Comparison of ENCODE assay signal across 13 cellular contexts in the genomic region with DNA sequence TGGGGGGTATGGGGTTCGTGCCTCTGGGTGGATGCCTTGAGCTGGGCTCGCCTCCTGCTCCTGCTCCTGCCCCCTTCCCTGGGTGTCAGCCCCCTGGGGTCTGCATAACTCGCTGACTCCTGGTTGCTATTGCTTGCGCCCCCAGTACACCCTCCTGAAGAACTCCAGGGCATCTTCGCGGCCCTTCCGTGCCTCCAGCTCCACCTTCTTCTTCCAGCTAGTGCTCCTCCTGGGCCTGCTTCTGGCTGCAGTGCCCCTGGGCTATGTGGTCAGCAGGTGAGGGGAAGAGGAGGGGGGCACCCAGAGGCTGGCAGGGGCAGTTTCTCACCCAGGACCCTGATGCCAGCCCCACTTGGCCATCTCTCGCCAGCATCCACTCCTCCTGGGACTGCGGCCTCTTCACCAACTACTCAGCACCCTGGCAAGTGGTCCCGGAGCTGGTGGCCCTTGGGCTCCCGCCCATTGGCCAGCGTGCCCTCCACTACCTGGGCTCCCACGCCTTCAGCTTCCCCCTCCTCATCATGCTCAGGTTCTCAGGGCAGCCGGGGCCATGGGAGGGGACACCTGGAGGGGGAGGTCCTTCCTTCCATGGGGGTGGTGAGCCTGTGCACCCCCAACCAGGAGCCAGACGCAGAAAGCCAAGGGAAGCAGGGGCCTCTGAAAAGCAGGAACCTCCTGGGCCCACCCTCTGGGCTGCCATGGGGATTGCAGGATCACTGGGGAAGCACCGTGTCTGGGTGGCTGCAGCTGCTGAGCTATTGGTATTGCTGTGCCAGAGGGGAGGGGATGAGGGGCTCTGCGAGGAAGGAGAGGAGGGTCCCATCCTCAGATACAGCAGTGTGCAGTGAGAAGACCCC. TPM values are rescaled to one million over a fixed set of nuclear protein-coding genes. Genes with fewer than 3 reads are reported as not detected.
DNase-seq lines count a peak whose midpoint lies in the region; ATAC-seq, FAIRE-seq and TF ChIP-seq lines count a peak whose summit lies in the region.
"Had no signal": no experiment of that assay in that cellular context is flagged by ENCODE, and none has a peak within 500 bp of the region (broad histone marks: within the 10 kb centered on the region; RNA-seq: fewer than 3 reads in every experiment).

No MANE protein-coding gene starts in this region.

- no peak overlapping the region for H3K14ac ChIP-seq in IMR-90 (replicated peaks; ENCODE audit: low read depth, low read length)

- H3K9me3 Mint-ChIP-seq in activated CD4-positive, alpha-beta T cell treated with anti-CD3 and anti-CD28 coated beads, Interleukin-2, amount 10 ng/mL, durations not matched to agents 24 days and 14 days: no peaks in the 10 kb centered on the region
- H3K9me3 Mint-ChIP-seq in nephron progenitor cell: no peaks in the 10 kb centered on the region

- intact Hi-C loops in activated CD4-positive, alpha-beta T cell treated with anti-CD3 and anti-CD28 coated beads, Interleukin-2, amount 10 ng/mL, durations not matched to agents 24 days and 14 days (cut with micrococcal nuclease): no loop called here
- intact Hi-C loops in IMR-90 (cut with micrococcal nuclease): no loop called here
- intact Hi-C loops in GM12878 (cut with micrococcal nuclease; ENCODE audit: unreplicated experiment): no loop called here

- no peak overlapping the region for H3K4ac ChIP-seq in IMR-90 (ENCODE audit: low read depth, low read length)

- peak overlapping the region; percentile 60 for H3K27ac Mint-ChIP-seq in activated CD4-positive, alpha-beta T cell treated with anti-CD3 and anti-CD28 coated beads, Interleukin-2, amount 10 ng/mL, durations not matched to agents 24 days and 14 days
- H3K27ac Mint-ChIP-seq in nephron progenitor cell: no peak overlapping the region

- H3K9me3 ChIP-seq in IMR-90 (ENCODE audit: control insufficient read depth, insufficient read depth, low read length): no peaks in the 10 kb centered on the region
- no peaks in the 10 kb centered on the region for H3K9me3 ChIP-seq in GM12878 (replicated peaks; ENCODE audit: control insufficient read depth, insufficient read depth, low read length)
- no peaks in the 10 kb centered on the region for H3K9me3 ChIP-seq in osteoblast (ENCODE audit: low read depth, low read length)
- H3K9me3 ChIP-seq: SK-N-SH, stomach had no signal

- no peaks in the 10 kb centered on the region for H3K9me1 ChIP-seq in IMR-90 (ENCODE audit: insufficient read depth, low read length)

- H3K36me3 ChIP-seq in IMR-90 (ENCODE audit: control insufficient read depth, insufficient read depth, low read length) (no peaks in the 10 kb centered on the region), GM12878 (ENCODE audit: control insufficient read depth in 2 of 2, insufficient read depth in 2 of 2, low read length in 1 of 2) (peaks cover 16 to 17% of the 10 kb centered on the region in 2 experiments; a peak in 3 of 4 replicates), osteoblast (ENCODE audit: insufficient read depth, low read length) (no peaks in the 10 kb centered on the region)

- H3K23ac ChIP-seq in IMR-90 (ENCODE audit: low read depth, low read length): no peak overlapping the region

- in situ Hi-C loops in IMR-90 (cut with MboI; ENCODE audit: low sequenced_read_pairs) (no loop called here), GM12878 (cut with MboI) (no loop called here)

- no peak overlapping the region for H4K5ac ChIP-seq in IMR-90 (ENCODE audit: low read depth, low read length)

- H2AK9ac ChIP-seq in IMR-90 (replicated peaks; ENCODE audit: low read depth, low read length, poor library complexity): no peak overlapping the region

- peak; percentile 62 for DNase-seq in activated CD4-positive, alpha-beta T cell treated with anti-CD3 and anti-CD28 coated beads, Interleukin-2, amount 10 ng/mL, durations not matched to agents 24 days and 14 days
- no peak for DNase-seq in activated CD4-positive, alpha-beta T cell treated with anti-CD3 and anti-CD28 coated beads for 1 hour
- DNase-seq in IMR-90: no peak
- no peak for DNase-seq in GM12878 (ENCODE audit: low read depth, low spot score)
- peak; percentile 83 for DNase-seq in osteoblast (ENCODE audit: insufficient read length, low spot score, missing footprints)
- DNase-seq in amygdala (lab: John Stamatoyannopoulos, UW): no peak
- no peak for DNase-seq in GM10266 (ENCODE audit: extremely low spot score)
- DNase-seq in nephron progenitor cell: no peak
- DNase-seq: activated CD4-positive, CD25-positive, alpha-beta regulatory T cell treated with anti-CD3 and anti-CD28 coated beads, Interleukin-2, amount 50 U/mL, for 72 hours; SK-N-SH; stomach had no signal

- H3K27ac ChIP-seq in IMR-90 (ENCODE audit: insufficient read depth, low read length): no peak overlapping the region
- peak overlapping the region; percentile 13; the same call in 1 of the 2 replicates for H3K27ac ChIP-seq in GM12878 (ENCODE audit: control insufficient read depth, insufficient read depth)
- H3K27ac ChIP-seq in osteoblast (ENCODE audit: low read depth, low read length): no peak overlapping the region

- no peak overlapping the region for H2BK5ac ChIP-seq in IMR-90 (ENCODE audit: low read depth, low read length, poor library complexity, severe bottlenecking)

- H3K4me3 ChIP-seq in IMR-90 (ENCODE audit: insufficient read depth, low read depth, low read length): no peak overlapping the region
- no peak overlapping the region for H3K4me3 ChIP-seq in GM12878
- no peak overlapping the region for H3K4me3 ChIP-seq in osteoblast (ENCODE audit: insufficient read depth, low read length)
- H3K4me3 ChIP-seq: stomach had no signal

- no peak overlapping the region for H2BK20ac ChIP-seq in IMR-90 (ENCODE audit: low read depth, low read length)

- TF ChIP-seq RAD21 in IMR-90 (IDR thresholded peaks at IDR 0.05; ENCODE audit: low read length) (no peak), GM12878 (IDR thresholded peaks at IDR 0.05; ENCODE audit: insufficient read depth, low read depth, low read length) (no peak)

- H4K8ac ChIP-seq in IMR-90 (ENCODE audit: low read depth in 2 of 2, low read length in 2 of 2): no peak overlapping the region

- ATAC-seq in IMR-90 (ENCODE audit: low read depth): no peak
- no peak for ATAC-seq in GM12878

- WGBS in IMR-90 (ENCODE audit: extremely low coverage in 2 of 2, insufficient read length in 1 of 2), 2 experiments: 66% methylated on average over 4 of the region's 17 CpGs; no CpG with 5 or more reads in 1 of the 2 experiments
- WGBS in GM12878 (ENCODE audit: insufficient coverage, insufficient replicate concordance, low lambda C conversion rate, missing lambda C conversion rate): 83% methylated on average over 17 of the region's 17 CpGs

- no peak overlapping the region for H3K18ac ChIP-seq in IMR-90 (ENCODE audit: low read depth, low read length)

- TF ChIP-seq POLR2A in IMR-90 (IDR thresholded peaks at IDR 0.05; ENCODE audit: low read depth, low read length): no peak
- peak; percentile 34 for TF ChIP-seq POLR2A in GM12878 (IDR thresholded peaks at IDR 0.05; ENCODE audit: low read depth, low read length)

- no peak overlapping the region for H4K91ac ChIP-seq in IMR-90 (ENCODE audit: insufficient read depth, low read depth, low read length)

- RAD21 ChIA-PET in GM12878 (lab: Charles Lee; ENCODE audit: unreplicated experiment): interaction anchor here (0.8 to 6.8 kb wide), 8 partner anchors 10 to 118 kb away, joined by 3 to 83 read pairs (median 3); a partner anchor contains a TSS

- no peak overlapping the region for H3K56ac ChIP-seq in IMR-90 (ENCODE audit: extremely low read depth, insufficient read depth, low read length)

- H2AFZ ChIP-seq in IMR-90 (replicated peaks; ENCODE audit: low read length, poor library complexity): peak overlapping the region; percentile 32
- H2AFZ ChIP-seq in GM12878 (ENCODE audit: control insufficient read depth, low read depth, low read length): no peak overlapping the region
- H2AFZ ChIP-seq in osteoblast (ENCODE audit: low read length): no peak overlapping the region

- FAIRE-seq in GM12878 (lab: Jason Lieb, UNC): no peak

- POLR2A ChIA-PET in IMR-90 (lab: Charles Lee; ENCODE audit: unreplicated experiment) (no interaction called here), GM12878 (lab: Charles Lee) (interaction anchor here (0.7 to 3.7 kb wide), 9 partner anchors 8 to 37 kb away, joined by 3 to 16 read pairs (median 4); a partner anchor contains a TSS)

- no peak for TF ChIP-seq EP300 in GM12878 (IDR thresholded peaks at IDR 0.05; ENCODE audit: borderline replicate concordance in 1 of 2, control insufficient read depth in 1 of 2, low read depth in 2 of 2, low read length in 2 of 2)

- H3K36me3 Mint-ChIP-seq in activated CD4-positive, alpha-beta T cell treated with anti-CD3 and anti-CD28 coated beads, Interleukin-2, amount 10 ng/mL, durations not matched to agents 24 days and 14 days (ENCODE audit: low read depth): peaks cover 64% of the 10 kb centered on the region
- H3K36me3 Mint-ChIP-seq in nephron progenitor cell (ENCODE audit: low read depth): no peaks in the 10 kb centered on the region

- H3K4me2 ChIP-seq in IMR-90 (ENCODE audit: low read depth, low read length) (no peak overlapping the region), GM12878 (ENCODE audit: control insufficient read depth, insufficient read depth) (no peak overlapping the region), osteoblast (ENCODE audit: insufficient read depth, low read length) (no peak overlapping the region)
- H3K4me2 ChIP-seq: SK-N-SH had no signal

- H2BK15ac ChIP-seq in IMR-90 (ENCODE audit: low read depth, low read length): no peak overlapping the region

- H3K27me3 ChIP-seq in IMR-90 (ENCODE audit: control insufficient read depth, insufficient read depth, low read length): peaks cover 21% of the 10 kb centered on the region; the same call in 1 of the 2 replicates
- H3K27me3 ChIP-seq in GM12878 (replicated peaks in 1 of 2; ENCODE audit: control insufficient read depth in 2 of 2, insufficient read depth in 2 of 2, low read length in 1 of 2): no peaks in the 10 kb centered on the region
- no peaks in the 10 kb centered on the region for H3K27me3 ChIP-seq in osteoblast (ENCODE audit: insufficient read depth, low read length)
- H3K27me3 ChIP-seq: stomach had no signal

- H3K79me2 ChIP-seq in GM12878 (ENCODE audit: control insufficient read depth, insufficient read depth, low read length) (peaks cover 26% of the 10 kb centered on the region), osteoblast (ENCODE audit: insufficient read depth, low read length) (no peaks in the 10 kb centered on the region)

- dilution Hi-C loops in IMR-90 (cut with HindIII; ENCODE audit: low sequenced_read_pairs, unreplicated experiment): no loop called here

- BruUV-seq in IMR-90 (replicated peaks; lab: Mats Ljungman, UMichigan) (no TSS peak), GM12878 (replicated peaks; lab: Mats Ljungman, UMichigan) (no TSS peak)

- peaks cover 64% of the 10 kb centered on the region for H3K4me1 Mint-ChIP-seq in activated CD4-positive, alpha-beta T cell treated with anti-CD3 and anti-CD28 coated beads, Interleukin-2, amount 10 ng/mL, durations not matched to agents 24 days and 14 days
- peaks cover 34% of the 10 kb centered on the region for H3K4me1 Mint-ChIP-seq in nephron progenitor cell

- no peak overlapping the region for H2AK5ac ChIP-seq in IMR-90 (ENCODE audit: low read depth, low read length)

- SMC1A ChIA-PET in GM12878 (lab: Charles Lee; ENCODE audit: uncharacterized antibody, unreplicated experiment): interaction anchor here (0.5 to 5.1 kb wide), 7 partner anchors 9 to 53 kb away, joined by 3 to 51 read pairs (median 3); a partner anchor contains a TSS

- no peak overlapping the region for H2BK120ac ChIP-seq in IMR-90 (ENCODE audit: low read depth, low read length)

- H3K9ac ChIP-seq in IMR-90 (ENCODE audit: low read depth, low read length) (no peak overlapping the region), GM12878 (ENCODE audit: control insufficient read depth, insufficient read depth, low read length) (no peak overlapping the region)
- H3K9ac ChIP-seq: SK-N-SH had no signal

- TF ChIP-seq CTCF in IMR-90 (conservative IDR thresholded peaks at IDR 0.05; ENCODE audit: low read depth, low read length) (no peak), GM12878 (IDR thresholded peaks at IDR 0.05 in 2 of 3, conservative IDR thresholded peaks at IDR 0.05 in 1 of 3; ENCODE audit: control insufficient read depth in 2 of 3, extremely low read depth in 1 of 3, insufficient read depth in 1 of 3, low read depth in 3 of 3, low read length in 3 of 3) (no peak), osteoblast (IDR thresholded peaks at IDR 0.05; ENCODE audit: extremely low read depth, low read depth, low read length) (no peak), GM10266 (IDR thresholded peaks at IDR 0.05; ENCODE audit: control insufficient read depth, insufficient read depth, low read depth, missing control alignments) (no peak), nephron progenitor cell (IDR thresholded peaks at IDR 0.05) (no peak)

- no peak overlapping the region for H3K4me3 Mint-ChIP-seq in activated CD4-positive, alpha-beta T cell treated with anti-CD3 and anti-CD28 coated beads, Interleukin-2, amount 10 ng/mL, durations not matched to agents 24 days and 14 days
- no peak overlapping the region for H3K4me3 Mint-ChIP-seq in nephron progenitor cell

- H3K79me1 ChIP-seq in IMR-90 (ENCODE audit: low read depth in 1 of 2, low read length in 2 of 2): no peaks in the 10 kb centered on the region

- no peaks in the 10 kb centered on the region for H3K27me3 Mint-ChIP-seq in activated CD4-positive, alpha-beta T cell treated with anti-CD3 and anti-CD28 coated beads, Interleukin-2, amount 10 ng/mL, durations not matched to agents 24 days and 14 days
- peaks cover 24% of the 10 kb centered on the region for H3K27me3 Mint-ChIP-seq in nephron progenitor cell (ENCODE audit: low read depth, poor library complexity)

- CTCF ChIA-PET in IMR-90 (lab: Yijun Ruan, JAX) (interaction anchor here (0.5 kb wide), 1 partner anchor 15 kb away, joined by 3 read pairs; no protein-coding TSS in a partner anchor), GM12878 (lab: Yijun Ruan, JAX) (interaction anchor here (0.6 to 9.5 kb wide), 13 partner anchors 12 to 106 kb away, joined by 3 to 132 read pairs (median 7); a partner anchor contains a TSS)

- H4K20me1 ChIP-seq in IMR-90 (ENCODE audit: insufficient read depth, low read length): no peaks in the 10 kb centered on the region
- H4K20me1 ChIP-seq in GM12878 (ENCODE audit: control insufficient read depth, insufficient read depth): no peaks in the 10 kb centered on the region
- H4K20me1 ChIP-seq in osteoblast (ENCODE audit: insufficient read depth, low read length): no peaks in the 10 kb centered on the region

- H3K4me1 ChIP-seq in IMR-90 (ENCODE audit: control insufficient read depth, insufficient read depth, low read length) (no peaks in the 10 kb centered on the region), GM12878 (ENCODE audit: control insufficient read depth, insufficient read depth, low read length) (peaks cover 61% of the 10 kb centered on the region), osteoblast (ENCODE audit: insufficient read depth, low read length) (no peaks in the 10 kb centered on the region)

RNA-seq across cellular contexts. Expression of a gene that starts 7.8 kb away (rescaled TPM):
- not detected in 2 replicates for total RNA-seq in activated CD4-positive, alpha-beta T cell treated with anti-CD3 and anti-CD28 coated beads, Interleukin-2, amount 10 ng/mL, durations not matched to agents 24 days and 14 days
- total RNA-seq in IMR-90 (2012; rRNA removed) (not detected in 2 replicates), GM12878 (2014; rRNA removed) (2.1 and 5.9 TPM in 2 replicates), GM12878 (2014; rRNA removed; fragmentation: Illumina TruSeq; extraction: Trizol) (1.6 and 1.9 TPM in 2 replicates), GM12878 (2021) (3.1 and 4.4 TPM in 2 replicates), osteoblast (not detected in 2 replicates)
- polyA plus RNA-seq in IMR-90 (2012; rRNA removed) (not detected in 2 replicates), GM12878 (2011; rRNA removed) (2.2 and 3.5 TPM in 2 replicates), GM12878 (2014; fragmentation: Illumina TruSeq; extraction: Trizol) (0.22 and 1.4 TPM in 2 replicates), GM12878 (2014; fragmentation: Nextera tagmentation; extraction: Ambion mirVana) (under 1 TPM; 0.20 to 0.48 TPM), GM12878 (2014; rRNA removed) (4.8 and 5.6 TPM in 2 replicates), GM12878 (2016; fragmentation: Nextera tagmentation; extraction: Ambion mirVana) (1 to 10 TPM; 3.0 to 4.5 TPM)
- polyA plus RNA-seq in IMR-90 (2012; cell fraction: cytosol; rRNA removed): not detected in 2 replicates
- not detected in 2 replicates for polyA plus RNA-seq in IMR-90 (2012; cell fraction: nucleus; rRNA removed; ENCODE audit: low replicate concordance)
- 3.6 and 5.5 TPM in 2 replicates for total RNA-seq in GM12878 (2013; cell fraction: nucleolus; rRNA removed)
- 1.5 TPM for polyA plus RNA-seq in GM12878 (2011; ENCODE audit: low read depth)
- 4.1 and 4.5 TPM in 2 replicates for polyA plus RNA-seq in GM12878 (2011; cell fraction: cytosol; rRNA removed)
- polyA plus RNA-seq in GM12878 (2011; cell fraction: nucleus; rRNA removed): 5.0 and 11.8 TPM in 2 replicates
- 3.6 and 6.7 TPM in 2 replicates for polyA plus RNA-seq in GM12878 (2012)
- 2.9 and 5.1 TPM in 2 replicates for polyA minus RNA-seq in GM12878 (2011; rRNA and poly(A)+ RNA removed)
- 2.7 TPM in 1 of 2 replicates, not detected in the other for polyA minus RNA-seq in GM12878 (2011; cell fraction: cytosol; rRNA and poly(A)+ RNA removed)
- polyA minus RNA-seq in GM12878 (2011; cell fraction: nucleus; rRNA and poly(A)+ RNA removed): 0.36 and 4.7 TPM in 2 replicates
- total RNA-seq: A673, HT1080, stomach had no signal
- polyA plus RNA-seq: SK-N-SH had no signal

RNA-seq across cellular contexts. Expression of a gene that starts 7.9 kb away (rescaled TPM):
- 231 and 234 TPM in 2 replicates for total RNA-seq in activated CD4-positive, alpha-beta T cell treated with anti-CD3 and anti-CD28 coated beads, Interleukin-2, amount 10 ng/mL, durations not matched to agents 24 days and 14 days
- total RNA-seq in IMR-90 (2012; rRNA removed) (not detected in 2 replicates), GM12878 (2014; rRNA removed) (40.9 and 41.9 TPM in 2 replicates), GM12878 (2014; rRNA removed; fragmentation: Illumina TruSeq; extraction: Trizol) (22.2 and 25.4 TPM in 2 replicates), GM12878 (2021) (120 and 128 TPM in 2 replicates), osteoblast (not detected in 2 replicates)
- polyA plus RNA-seq in IMR-90 (2012; rRNA removed) (not detected in 2 replicates), GM12878 (2011; rRNA removed) (19.5 and 36.5 TPM in 2 replicates), GM12878 (2014; fragmentation: Illumina TruSeq; extraction: Trizol) (16.7 and 45.9 TPM in 2 replicates), GM12878 (2014; fragmentation: Nextera tagmentation; extraction: Ambion mirVana) (1 to 10 TPM; 2.7 to 8.4 TPM), GM12878 (2014; rRNA removed) (118 and 129 TPM in 2 replicates), GM12878 (2016; fragmentation: Nextera tagmentation; extraction: Ambion mirVana) (10 to 100 TPM; 38.2 to 48.1 TPM)
- polyA plus RNA-seq in IMR-90 (2012; cell fraction: cytosol; rRNA removed): not detected in 2 replicates
- 0.01 TPM in 1 of 2 replicates, not detected in the other for polyA plus RNA-seq in IMR-90 (2012; cell fraction: nucleus; rRNA removed; ENCODE audit: low replicate concordance)
- total RNA-seq in GM12878 (2013; cell fraction: nucleolus; rRNA removed): 310 and 316 TPM in 2 replicates
- polyA plus RNA-seq in GM12878 (2011; ENCODE audit: low read depth): 110 TPM
- polyA plus RNA-seq in GM12878 (2011; cell fraction: cytosol; rRNA removed): 62.8 and 67.7 TPM in 2 replicates
- 353 and 365 TPM in 2 replicates for polyA plus RNA-seq in GM12878 (2011; cell fraction: nucleus; rRNA removed)
- polyA plus RNA-seq in GM12878 (2012): 116 and 163 TPM in 2 replicates
- polyA minus RNA-seq in GM12878 (2011; rRNA and poly(A)+ RNA removed): 87.9 and 94.3 TPM in 2 replicates
- polyA minus RNA-seq in GM12878 (2011; cell fraction: cytosol; rRNA and poly(A)+ RNA removed): 17.8 and 22.5 TPM in 2 replicates
- 96.8 and 128 TPM in 2 replicates for polyA minus RNA-seq in GM12878 (2011; cell fraction: nucleus; rRNA and poly(A)+ RNA removed)

RNA-seq across cellular contexts. Expression of a gene that starts 9.9 kb away (rescaled TPM):
- total RNA-seq in activated CD4-positive, alpha-beta T cell treated with anti-CD3 and anti-CD28 coated beads, Interleukin-2, amount 10 ng/mL, durations not matched to agents 24 days and 14 days: 250 and 251 TPM in 2 replicates
- 0.28 TPM in 1 of 2 replicates, not detected in the other for total RNA-seq in IMR-90 (2012; rRNA removed)
- polyA plus RNA-seq in IMR-90 (2012; rRNA removed): 0.19 and 0.32 TPM in 2 replicates
- polyA plus RNA-seq in IMR-90 (2012; cell fraction: cytosol; rRNA removed): 0.03 and 0.25 TPM in 2 replicates
- 0.63 and 1.1 TPM in 2 replicates for polyA plus RNA-seq in IMR-90 (2012; cell fraction: nucleus; rRNA removed; ENCODE audit: low replicate concordance)
- 479 and 553 TPM in 2 replicates for total RNA-seq in GM12878 (2013; cell fraction: nucleolus; rRNA removed)
- total RNA-seq in GM12878 (2014; rRNA removed): 104 and 117 TPM in 2 replicates
- 34.2 and 39.1 TPM in 2 replicates for total RNA-seq in GM12878 (2014; rRNA removed; fragmentation: Illumina TruSeq; extraction: Trizol)
- total RNA-seq in GM12878 (2021): 206 and 232 TPM in 2 replicates
- 47.5 TPM for polyA plus RNA-seq in GM12878 (2011; ENCODE audit: low read depth)
- polyA plus RNA-seq in GM12878 (2011; rRNA removed): 25.6 and 38.0 TPM in 2 replicates
- 39.0 and 65.3 TPM in 2 replicates for polyA plus RNA-seq in GM12878 (2011; cell fraction: cytosol; rRNA removed)
- 658 and 780 TPM in 2 replicates for polyA plus RNA-seq in GM12878 (2011; cell fraction: nucleus; rRNA removed)
- polyA plus RNA-seq in GM12878 (2012): 192 and 207 TPM in 2 replicates
- polyA plus RNA-seq in GM12878 (2014; fragmentation: Illumina TruSeq; extraction: Trizol): 2.0 and 20.0 TPM in 2 replicates
- 10 to 100 TPM in 1 of 2 experiments, 1 to 10 TPM in 1; 1.9 to 11.5 TPM for polyA plus RNA-seq in GM12878 (2014; fragmentation: Nextera tagmentation; extraction: Ambion mirVana)
- 136 and 153 TPM in 2 replicates for polyA plus RNA-seq in GM12878 (2014; rRNA removed)
- polyA plus RNA-seq in GM12878 (2016; fragmentation: Nextera tagmentation; extraction: Ambion mirVana): 10 to 100 TPM; 82.0 to 94.4 TPM
- polyA minus RNA-seq in GM12878 (2011; rRNA and poly(A)+ RNA removed): 24.9 and 76.7 TPM in 2 replicates
- 38.3 and 48.8 TPM in 2 replicates for polyA minus RNA-seq in GM12878 (2011; cell fraction: cytosol; rRNA and poly(A)+ RNA removed)
- polyA minus RNA-seq in GM12878 (2011; cell fraction: nucleus; rRNA and poly(A)+ RNA removed): 152 and 216 TPM in 2 replicates
- total RNA-seq in osteoblast: under 0.01 TPM in 1 of 2 replicates, not detected in the other

RNA-seq across cellular contexts. Expression of a gene that starts 29.9 kb away (rescaled TPM):
- total RNA-seq in activated CD4-positive, alpha-beta T cell treated with anti-CD3 and anti-CD28 coated beads, Interleukin-2, amount 10 ng/mL, durations not matched to agents 24 days and 14 days: 123 and 125 TPM in 2 replicates
- total RNA-seq in IMR-90 (2012; rRNA removed): 11.1 and 14.7 TPM in 2 replicates
- polyA plus RNA-seq in IMR-90 (2012; rRNA removed): 63.1 and 77.3 TPM in 2 replicates
- 38.9 and 89.5 TPM in 2 replicates for polyA plus RNA-seq in IMR-90 (2012; cell fraction: cytosol; rRNA removed)
- 27.9 and 43.7 TPM in 2 replicates for polyA plus RNA-seq in IMR-90 (2012; cell fraction: nucleus; rRNA removed; ENCODE audit: low replicate concordance)
- total RNA-seq in GM12878 (2013; cell fraction: nucleolus; rRNA removed): 161 and 167 TPM in 2 replicates
- total RNA-seq in GM12878 (2014; rRNA removed): 189 and 212 TPM in 2 replicates
- total RNA-seq in GM12878 (2014; rRNA removed; fragmentation: Illumina TruSeq; extraction: Trizol): 112 and 126 TPM in 2 replicates
- total RNA-seq in GM12878 (2021): 291 and 310 TPM in 2 replicates
- polyA plus RNA-seq in GM12878 (2011; ENCODE audit: low read depth): 105 TPM
- polyA plus RNA-seq in GM12878 (2011; rRNA removed): 134 and 329 TPM in 2 replicates
- 630 and 860 TPM in 2 replicates for polyA plus RNA-seq in GM12878 (2011; cell fraction: cytosol; rRNA removed)
- polyA plus RNA-seq in GM12878 (2011; cell fraction: nucleus; rRNA removed): 304 and 332 TPM in 2 replicates
- polyA plus RNA-seq in GM12878 (2012): 386 and 393 TPM in 2 replicates
- polyA plus RNA-seq in GM12878 (2014; fragmentation: Illumina TruSeq; extraction: Trizol): 69.3 and 212 TPM in 2 replicates
- polyA plus RNA-seq in GM12878 (2014; fragmentation: Nextera tagmentation; extraction: Ambion mirVana): 10 to 100 TPM in 1 of 2 experiments, 1 to 10 TPM in 1; 4.4 to 28.8 TPM
- polyA plus RNA-seq in GM12878 (2014; rRNA removed): 310 and 312 TPM in 2 replicates
- 100 to 1,000 TPM; 491 to 529 TPM for polyA plus RNA-seq in GM12878 (2016; fragmentation: Nextera tagmentation; extraction: Ambion mirVana)
- polyA minus RNA-seq in GM12878 (2011; rRNA and poly(A)+ RNA removed): 329 and 477 TPM in 2 replicates
- 131 and 150 TPM in 2 replicates for polyA minus RNA-seq in GM12878 (2011; cell fraction: cytosol; rRNA and poly(A)+ RNA removed)
- polyA minus RNA-seq in GM12878 (2011; cell fraction: nucleus; rRNA and poly(A)+ RNA removed): 60.8 and 82.3 TPM in 2 replicates
- total RNA-seq in osteoblast: 1.5 and 3.3 TPM in 2 replicates

RNA-seq across cellular contexts. Expression of a gene that starts 48.4 kb away (rescaled TPM):
- total RNA-seq in activated CD4-positive, alpha-beta T cell treated with anti-CD3 and anti-CD28 coated beads, Interleukin-2, amount 10 ng/mL, durations not matched to agents 24 days and 14 days: 66.7 and 69.0 TPM in 2 replicates
- total RNA-seq in IMR-90 (2012; rRNA removed): 109 and 219 TPM in 2 replicates
- polyA plus RNA-seq in IMR-90 (2012; rRNA removed): 150 and 181 TPM in 2 replicates
- 133 and 160 TPM in 2 replicates for polyA plus RNA-seq in IMR-90 (2012; cell fraction: cytosol; rRNA removed)
- polyA plus RNA-seq in IMR-90 (2012; cell fraction: nucleus; rRNA removed; ENCODE audit: low replicate concordance): 27.2 and 110 TPM in 2 replicates
- 11.3 and 13.8 TPM in 2 replicates for total RNA-seq in GM12878 (2013; cell fraction: nucleolus; rRNA removed)
- 93.2 and 102 TPM in 2 replicates for total RNA-seq in GM12878 (2014; rRNA removed)
- 49.9 and 53.4 TPM in 2 replicates for total RNA-seq in GM12878 (2014; rRNA removed; fragmentation: Illumina TruSeq; extraction: Trizol)
- total RNA-seq in GM12878 (2021): 89.7 and 96.3 TPM in 2 replicates
- polyA plus RNA-seq in GM12878 (2011; ENCODE audit: low read depth): 34.9 TPM
- polyA plus RNA-seq in GM12878 (2011; rRNA removed): 32.6 and 62.7 TPM in 2 replicates
- polyA plus RNA-seq in GM12878 (2011; cell fraction: cytosol; rRNA removed): 161 and 278 TPM in 2 replicates
- 136 and 156 TPM in 2 replicates for polyA plus RNA-seq in GM12878 (2011; cell fraction: nucleus; rRNA removed)
- polyA plus RNA-seq in GM12878 (2012): 62.9 and 70.7 TPM in 2 replicates
- polyA plus RNA-seq in GM12878 (2014; fragmentation: Illumina TruSeq; extraction: Trizol): 27.4 and 55.2 TPM in 2 replicates
- 10 to 100 TPM in 1 of 2 experiments, 1 to 10 TPM in 1; 4.6 to 13.0 TPM for polyA plus RNA-seq in GM12878 (2014; fragmentation: Nextera tagmentation; extraction: Ambion mirVana)
- 127 and 128 TPM in 2 replicates for polyA plus RNA-seq in GM12878 (2014; rRNA removed)
- polyA plus RNA-seq in GM12878 (2016; fragmentation: Nextera tagmentation; extraction: Ambion mirVana): 100 to 1,000 TPM; 168 to 175 TPM
- polyA minus RNA-seq in GM12878 (2011; rRNA and poly(A)+ RNA removed): 92.8 and 202 TPM in 2 replicates
- polyA minus RNA-seq in GM12878 (2011; cell fraction: cytosol; rRNA and poly(A)+ RNA removed): 47.4 and 52.8 TPM in 2 replicates
- polyA minus RNA-seq in GM12878 (2011; cell fraction: nucleus; rRNA and poly(A)+ RNA removed): 23.5 and 34.4 TPM in 2 replicates
- 17.7 and 23.9 TPM in 2 replicates for total RNA-seq in osteoblast

Comparison
In these comparisons a context has a peak if more than half of its experiments do, and no peak if none do; other contexts are left out.
1. DNase-seq: peak in activated CD4-positive, alpha-beta T cell treated with anti-CD3 and anti-CD28 coated beads, Interleukin-2, amount 10 ng/mL, durations not matched to agents 24 days and 14 days (single experiment) and osteoblast (single experiment); none in activated CD4-positive, alpha-beta T cell treated with anti-CD3 and anti-CD28 coated beads for 1 hour (single experiment), IMR-90 (single experiment), GM12878 (single experiment), amygdala (0 of 56), GM10266 (single experiment) and nephron progenitor cell (single experiment).
2. RNA of a gene that starts 7.9 kb away (total RNA-seq): 231 to 234 TPM in activated CD4-positive, alpha-beta T cell treated with anti-CD3 and anti-CD28 coated beads, Interleukin-2, amount 10 ng/mL, durations not matched to agents 24 days and 14 days and 22.2 to 316 TPM in GM12878; not detected in IMR-90 and not detected in osteoblast; every median in the first group is over 10 times any median in the second.
3. RNA of a gene that starts 9.9 kb away (total RNA-seq): 250 to 251 TPM in activated CD4-positive, alpha-beta T cell treated with anti-CD3 and anti-CD28 coated beads, Interleukin-2, amount 10 ng/mL, durations not matched to agents 24 days and 14 days and 34.2 to 553 TPM in GM12878; 0.28 TPM in IMR-90 and under 0.01 TPM in osteoblast; every median in the first group is over 10 times any median in the second.